Comparison of ENCODE assay signal across 23 cellular contexts in the genomic region with DNA sequence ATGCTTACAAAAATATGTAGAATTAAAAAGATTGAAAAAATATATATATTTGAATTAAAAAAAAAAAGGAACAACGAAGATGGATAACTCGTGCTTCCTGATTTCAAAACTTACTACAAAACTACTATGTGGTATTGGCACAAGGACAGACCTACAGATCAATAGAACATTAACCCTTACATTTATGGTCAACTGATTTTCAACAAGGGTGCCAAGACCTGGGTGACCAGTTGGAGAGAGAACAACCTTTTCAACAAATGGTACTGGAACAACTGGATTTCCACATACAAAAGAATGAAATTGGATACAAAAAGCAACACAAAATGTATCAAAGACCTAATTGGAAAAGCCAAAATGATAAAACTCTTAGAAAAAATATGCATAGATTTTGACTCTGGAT.
"Had no signal": no experiment of that assay in that cellular context is flagged by ENCODE, and none has a peak within 500 bp of the region (broad histone marks: within the 10 kb centered on the region; RNA-seq: fewer than 3 reads in every experiment).

No MANE protein-coding gene starts in this region.

- ATAC-seq: foreskin keratinocyte; gastroesophageal sphincter; heart left ventricle; left cardiac atrium; lower lobe of right lung; mucosa of descending colon; naive thymus-derived CD8-positive, alpha-beta T cell had no signal

- DNase-seq: dermis blood vessel endothelial cell; dorsolateral prefrontal cortex; effector CD4-positive, alpha-beta T cell; effector memory CD4-positive, alpha-beta T cell; foreskin keratinocyte; heart left ventricle; hypothalamus; immature natural killer cell; islet precursor cell; kidney; left cardiac atrium; left ventricle myocardium inferior; lower lobe of right lung; mesenchymal stem cell; mucosa of descending colon; naive B cell; naive thymus-derived CD8-positive, alpha-beta T cell had no signal

- H2AFZ ChIP-seq: hepatocyte had no signal

- H3K4me2 ChIP-seq: hepatocyte had no signal

- H3K9me3 ChIP-seq: esophagus muscularis mucosa, gastroesophageal sphincter, heart left ventricle, left ventricle myocardium inferior, lower lobe of right lung, mucosa of descending colon had no signal

- H3K27ac ChIP-seq: coronary artery, dorsolateral prefrontal cortex, esophagus muscularis mucosa, foreskin keratinocyte, gastroesophageal sphincter, heart left ventricle, hepatocyte, left ventricle myocardium inferior, lower lobe of right lung had no signal

- H3K4me3 ChIP-seq: coronary artery, dorsolateral prefrontal cortex, esophagus muscularis mucosa, gastroesophageal sphincter, heart left ventricle, hepatocyte, left ventricle myocardium inferior, lower lobe of right lung, mucosa of descending colon had no signal

- FAIRE-seq: colon, frontal cortex had no signal

- H3K4me1 ChIP-seq: foreskin keratinocyte had no signal

- H3K27me3 ChIP-seq: dorsolateral prefrontal cortex, esophagus muscularis mucosa, foreskin keratinocyte, gastroesophageal sphincter, heart left ventricle, hepatocyte had no signal
